ENCODE assay signal across 13 cellular contexts in genomic region chr2:215751200-215751910, GRCh38.
DNase-seq lines count a peak whose midpoint lies in the region; ATAC-seq and TF ChIP-seq lines count a peak whose summit lies in the region.
"Had no signal": no experiment of that assay in that cellular context is flagged by ENCODE, and none has a peak within 500 bp of the region (broad histone marks: within the 10 kb centered on the region; RNA-seq: fewer than 3 reads in every experiment).

No MANE protein-coding gene starts in this region.

- H3K4me1 ChIP-seq in hepatocyte (ENCODE audit: insufficient read depth): no peaks in the 10 kb centered on the region
- H3K4me1 ChIP-seq: HAP-1 had no signal

- H4K20me1 ChIP-seq in hepatocyte (ENCODE audit: insufficient read depth, poor library complexity, severe bottlenecking): no peaks in the 10 kb centered on the region

- no peaks in the 10 kb centered on the region for H3K27me3 ChIP-seq in hepatocyte
- H3K27me3 ChIP-seq in dorsolateral prefrontal cortex: no peaks in the 10 kb centered on the region
- H3K27me3 ChIP-seq: heart left ventricle, thyroid gland had no signal

- DNase-seq in AG04449 (ENCODE audit: low read depth, low spot score) (peak; percentile 78), H4 (ENCODE audit: low spot score) (peak; percentile 38), amniotic stem cell (lab: John Stamatoyannopoulos, UW) (peak; percentile 74), hepatocyte (ENCODE audit: low spot score) (no peak), CD1c-positive myeloid dendritic cell (ENCODE audit: extremely low spot score) (no peak), activated gamma-delta T cell (lab: John Stamatoyannopoulos, UW) (no peak), Right ventricle myocardium inferior (ENCODE audit: missing footprints) (no peak), dorsolateral prefrontal cortex (no peak)
- DNase-seq: caudate nucleus, heart left ventricle, retina, thyroid gland had no signal

- TF ChIP-seq CTCF in AG04449 (IDR thresholded peaks at IDR 0.05; ENCODE audit: insufficient read depth, low read length, missing control alignments) (no peak), hepatocyte (IDR thresholded peaks at IDR 0.05; ENCODE audit: poor library complexity) (no peak), dorsolateral prefrontal cortex (IDR thresholded peaks at IDR 0.05 in 54 of 56, conservative IDR thresholded peaks at IDR 0.05 in 2 of 56; ENCODE audit: low read depth in 1 of 56, partially characterized antibody in 56 of 56) (no peak)

- WGBS in hepatocyte (ENCODE audit: low lambda C conversion rate, missing lambda C conversion rate): 68% methylated on average over 3 of the region's 3 CpGs

- H3K27ac ChIP-seq in hepatocyte (peak overlapping the region; percentile 2), dorsolateral prefrontal cortex (no peak overlapping the region)
- H3K27ac ChIP-seq: heart left ventricle, thyroid gland had no signal

- H3K4me2 ChIP-seq in hepatocyte: no peak overlapping the region

- ATAC-seq in Right ventricle myocardium inferior: no peak
- ATAC-seq: heart left ventricle had no signal

- POLR2A ChIA-PET in AG04449 (lab: Yijun Ruan, JAX): interaction anchor here (0.6 to 1.1 kb wide), 3 partner anchors 14 to 153 kb away, joined by 3 to 9 read pairs (median 4); no protein-coding TSS in a partner anchor

- H2AFZ ChIP-seq in hepatocyte: no peak overlapping the region

- H3K79me2 ChIP-seq in hepatocyte: no peaks in the 10 kb centered on the region

- no peaks in the 10 kb centered on the region for H3K9me3 ChIP-seq in hepatocyte (ENCODE audit: low read depth)
- H3K9me3 ChIP-seq: HAP-1, heart left ventricle, thyroid gland had no signal

- intact Hi-C loops in Right ventricle myocardium inferior (cut with DNase I) (no loop called here), dorsolateral prefrontal cortex (cut with DNase I) (no loop called here)

- CTCF ChIA-PET in AG04449 (lab: Yijun Ruan, JAX): interaction anchor here (1.6 kb wide), 1 partner anchor 18 kb away, joined by 3 read pairs; no protein-coding TSS in a partner anchor

- H3K4me3 ChIP-seq in AG04449 (ENCODE audit: low read depth, low read length) (no peak overlapping the region), hepatocyte (no peak overlapping the region), dorsolateral prefrontal cortex (no peak overlapping the region)
- H3K4me3 ChIP-seq: HAP-1, heart left ventricle, thyroid gland had no signal

- no peaks in the 10 kb centered on the region for H3K9me2 ChIP-seq in hepatocyte (replicated peaks; ENCODE audit: insufficient read depth)

- H3K36me3 ChIP-seq in hepatocyte (replicated peaks; ENCODE audit: insufficient read depth, low read depth): no peaks in the 10 kb centered on the region
- H3K36me3 ChIP-seq: HAP-1, heart left ventricle, thyroid gland had no signal

Comparison
In these comparisons a context has a peak if more than half of its experiments do, and no peak if none do; other contexts are left out.
1. DNase-seq: peak in AG04449 (single experiment), H4 (single experiment) and amniotic stem cell (single experiment); none in hepatocyte (single experiment), CD1c-positive myeloid dendritic cell (single experiment), activated gamma-delta T cell (single experiment), Right ventricle myocardium inferior (single experiment) and dorsolateral prefrontal cortex (0 of 10).